ENCODE assay signal across 1 cellular context in genomic region chr1:54886724-54887664, GRCh38.
TF ChIP-seq lines count a peak whose summit lies in the region.

TSS of gene DHCR24 (minus strand) at chr1:54887195. CDS start at chr1:54887119, 76 bp downstream.

TF ChIP-seq in K562, 482 proteins besides CTCF, POLR2A, EP300 and RAD21 (continued from another document and continues in another):
- peak; percentile 93 for TF ChIP-seq ETS1 (conservative IDR thresholded peaks at IDR 0.05; ENCODE audit: control insufficient read depth, low read depth, low read length)
- no peak for TF ChIP-seq ILK (tag; IDR thresholded peaks at IDR 0.05; ENCODE audit: borderline replicate concordance, low read depth)
- peak; percentile 60 for TF ChIP-seq NFIC (IDR thresholded peaks at IDR 0.05)
- TF ChIP-seq ZNF253 (CRISPR knock-in tag; conservative IDR thresholded peaks at IDR 0.05): no peak
- TF ChIP-seq ZNF274 (IDR thresholded peaks at IDR 0.05; ENCODE audit: borderline replicate concordance, low read depth, low read length): no peak
- TF ChIP-seq TFE3 (CRISPR knock-in tag; IDR thresholded peaks at IDR 0.05): no peak
- peak; percentile 49 to 69; a peak in 2 of 4 replicates for TF ChIP-seq UBTF (IDR thresholded peaks at IDR 0.05; ENCODE audit: borderline replicate concordance in 1 of 2, low read depth in 2 of 2, low read length in 2 of 2)
- TF ChIP-seq ZNF324 (CRISPR knock-in tag; IDR thresholded peaks at IDR 0.05): no peak
- no peak for TF ChIP-seq BRD9 (IDR thresholded peaks at IDR 0.05; ENCODE audit: low read depth, partially characterized antibody)
- no peak for TF ChIP-seq HMG20A (CRISPR knock-in tag; conservative IDR thresholded peaks at IDR 0.05)
- TF ChIP-seq ETV6 (IDR thresholded peaks at IDR 0.05; ENCODE audit: borderline replicate concordance in 1 of 2, low read depth in 2 of 2, low read length in 1 of 2): no peak
- peak; percentile 75; the same call in 1 of the 2 replicates for TF ChIP-seq ETV6 (CRISPR knock-in tag; IDR thresholded peaks at IDR 0.05; ENCODE audit: borderline replicate concordance)
- TF ChIP-seq HEY1 (CRISPR knock-in tag; IDR thresholded peaks at IDR 0.05; ENCODE audit: borderline replicate concordance): no peak
- TF ChIP-seq NR2C2 (CRISPR knock-in tag; IDR thresholded peaks at IDR 0.05): no peak
- TF ChIP-seq NR2C2 (tag; IDR thresholded peaks at IDR 0.05): peak; percentile 57; the same call in 1 of the 2 replicates
- 0 out of 2 replicates have a peak, but pooled peaks have one; percentile 16 for TF ChIP-seq TRIM28 (IDR thresholded peaks at IDR 0.05)
- TF ChIP-seq SRF (CRISPR knock-in tag; IDR thresholded peaks at IDR 0.05): no peak
- no peak for TF ChIP-seq THRA (IDR thresholded peaks at IDR 0.05)
- no peak for TF ChIP-seq CREBBP (IDR thresholded peaks at IDR 0.05; ENCODE audit: low read depth, low read length)
- no peak for TF ChIP-seq TRIM24 (IDR thresholded peaks at IDR 0.05)
- TF ChIP-seq ELF2 (CRISPR knock-in tag; IDR thresholded peaks at IDR 0.05): no peak
- no peak for TF ChIP-seq PURB (CRISPR knock-in tag; IDR thresholded peaks at IDR 0.05; ENCODE audit: low read depth)
- TF ChIP-seq HIVEP1 (CRISPR knock-in tag; IDR thresholded peaks at IDR 0.05): no peak
- no peak for TF ChIP-seq NR4A1 (CRISPR knock-in tag; IDR thresholded peaks at IDR 0.05)
- no peak for TF ChIP-seq NR4A1 (tag; IDR thresholded peaks at IDR 0.05)
- no peak for TF ChIP-seq SMAD3 (CRISPR knock-in tag; conservative IDR thresholded peaks at IDR 0.05)
- 0 out of 2 replicates have a peak, but pooled peaks have one; percentile 17 for TF ChIP-seq TARDBP (IDR thresholded peaks at IDR 0.05)
- no peak for TF ChIP-seq ZNF444 (CRISPR knock-in tag; IDR thresholded peaks at IDR 0.05)
- TF ChIP-seq XRCC5 (IDR thresholded peaks at IDR 0.05; ENCODE audit: low read depth, low read length): no peak
- peak; percentile 40; the same call in 1 of the 2 replicates for TF ChIP-seq SMARCE1 (IDR thresholded peaks at IDR 0.05)
- no peak for TF ChIP-seq ZNF212 (CRISPR knock-in tag; IDR thresholded peaks at IDR 0.05)
- peak; percentile 89; the same call in 1 of the 2 replicates for TF ChIP-seq PHF8 (IDR thresholded peaks at IDR 0.05; ENCODE audit: borderline replicate concordance, low read length)
- TF ChIP-seq BRD4 (IDR thresholded peaks at IDR 0.05): no peak
- no peak for TF ChIP-seq ZNF280A (IDR thresholded peaks at IDR 0.05; ENCODE audit: low read depth, partially characterized antibody)
- 0 out of 6 replicates have a peak, but pooled peaks of 1 of the 3 experiments have one; percentile 41 for TF ChIP-seq ZBTB11 (CRISPR knock-in tag; IDR thresholded peaks at IDR 0.05)
- no peak for TF ChIP-seq ZNF174 (CRISPR knock-in tag; IDR thresholded peaks at IDR 0.05)
- TF ChIP-seq NFYB (IDR thresholded peaks at IDR 0.05; ENCODE audit: extremely low read depth, insufficient read length): peak; percentile 72
- no peak for TF ChIP-seq ZNF316 (IDR thresholded peaks at IDR 0.05)
- no peak for TF ChIP-seq ZBTB43 (CRISPR knock-in tag; IDR thresholded peaks at IDR 0.05)
- TF ChIP-seq NKRF (IDR thresholded peaks at IDR 0.05; ENCODE audit: borderline replicate concordance): peak; percentile 73
- TF ChIP-seq ASH1L (IDR thresholded peaks at IDR 0.05; ENCODE audit: borderline replicate concordance, low read depth, partially characterized antibody): peak; percentile 71
- TF ChIP-seq TCF15 (CRISPR knock-in tag; IDR thresholded peaks at IDR 0.05): no peak
- TF ChIP-seq ZNF76 (CRISPR knock-in tag; IDR thresholded peaks at IDR 0.05; ENCODE audit: borderline replicate concordance): 0 out of 2 replicates have a peak, but pooled peaks have one; percentile 19
- no peak for TF ChIP-seq COPS2 (conservative IDR thresholded peaks at IDR 0.05)
- TF ChIP-seq ZNF57 (CRISPR knock-in tag; IDR thresholded peaks at IDR 0.05): no peak
- TF ChIP-seq SFPQ (IDR thresholded peaks at IDR 0.05; ENCODE audit: low read depth, low read length): no peak
